26 cellular contexts compared by ENCODE assay signal in the genomic region with DNA sequence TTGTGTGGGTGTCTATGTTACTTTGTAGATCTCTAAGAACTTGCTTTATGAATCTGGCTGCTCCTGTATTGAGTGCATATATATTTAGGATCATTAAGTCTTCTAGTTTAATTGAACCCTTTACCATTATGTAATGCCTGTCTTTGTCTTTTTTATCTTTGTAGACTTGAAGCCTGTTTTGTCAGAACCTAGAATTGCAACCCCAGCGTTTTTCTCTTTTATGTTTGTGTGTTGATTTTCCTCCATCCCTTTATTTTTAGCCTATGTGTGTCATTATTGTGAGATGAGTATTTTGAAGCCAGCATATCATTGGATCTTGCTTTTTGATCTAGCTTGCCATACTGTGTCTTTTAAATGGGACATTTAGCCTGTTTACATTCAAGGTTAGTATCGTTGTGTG.
"Had no signal": no experiment of that assay in that cellular context is flagged by ENCODE, and none has a peak within 500 bp of the region (broad histone marks: within the 10 kb centered on the region; RNA-seq: fewer than 3 reads in every experiment).

No MANE protein-coding gene starts in this region.

- ATAC-seq: effector memory CD8-positive, alpha-beta T cell; esophagus mucosa; gastrocnemius medialis; heart right ventricle; left cardiac atrium; left lung; left ventricle myocardium superior; lower lobe of right lung; mucosa of descending colon had no signal

- H3K36me3 ChIP-seq: colonic mucosa, esophagus squamous epithelium, gastrocnemius medialis, heart right ventricle, left lung, lower lobe of right lung had no signal

- H3K9me3 ChIP-seq: colonic mucosa, esophagus squamous epithelium, gastrocnemius medialis, left lung, lower lobe of right lung, mucosa of descending colon had no signal

- H3K4me3 ChIP-seq: colonic mucosa, esophagus squamous epithelium, gastrocnemius medialis, heart right ventricle, left lung, lower lobe of right lung, mucosa of descending colon had no signal

- DNase-seq: colonic mucosa; cortex of kidney; effector CD8-positive, alpha-beta T cell; effector memory CD8-positive, alpha-beta T cell; endodermal cell; erythroblast; esophagus squamous epithelium; foreskin fibroblast; foreskin melanocyte; gastrocnemius medialis; glutamatergic neuron; head of caudate nucleus; heart right ventricle; hippocampal formation; left cardiac atrium; left lung; left ventricle myocardium superior; lower lobe of right lung; mesenchymal stem cell; mucosa of descending colon; naive B cell had no signal

- H3K27ac ChIP-seq: colonic mucosa, epithelial cell of prostate, esophagus squamous epithelium, gastrocnemius medialis, heart right ventricle, left lung, lower lobe of right lung had no signal

- H3K4me1 ChIP-seq: colonic mucosa, esophagus squamous epithelium, gastrocnemius medialis, heart right ventricle, left lung, lower lobe of right lung had no signal

- H3K27me3 ChIP-seq: colonic mucosa, esophagus squamous epithelium, gastrocnemius medialis, heart right ventricle, left lung had no signal

- FAIRE-seq: endometrium, islet of Langerhans, keratinocyte had no signal
